Comparison of ENCODE assay signal across 24 cellular contexts in the genomic region with DNA sequence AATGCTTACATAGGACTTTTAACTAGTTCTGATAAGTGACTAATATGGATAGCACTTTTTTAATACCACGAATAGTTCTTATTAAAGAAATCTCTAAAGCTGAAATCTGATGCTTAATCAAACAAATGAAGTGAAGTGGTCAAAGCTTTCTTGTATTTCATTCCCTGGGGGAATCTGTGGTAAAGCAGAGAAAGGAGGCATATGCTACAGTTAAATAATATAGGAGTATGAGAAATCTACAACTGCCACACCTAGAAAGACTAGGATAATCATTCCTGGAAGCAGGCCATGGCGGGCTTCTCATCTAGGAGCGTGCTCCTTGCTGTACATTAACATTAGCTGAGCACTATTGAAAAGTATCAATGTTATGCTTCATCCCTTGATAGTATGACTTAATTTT.
"Had no signal": no experiment of that assay in that cellular context is flagged by ENCODE, and none has a peak within 500 bp of the region (broad histone marks: within the 10 kb centered on the region; RNA-seq: fewer than 3 reads in every experiment).

No MANE protein-coding gene starts in this region.

- H3K79me2 ChIP-seq: hepatocyte, parathyroid adenoma had no signal

- H3K4me3 Mint-ChIP-seq: dendritic cell treated with granulocyte-macrophage colony-stimulating factor and Interleukin-4, amounts not matched to agents 40 ng/mL and 50 ng/mL, for 4 days; effector memory CD8-positive, alpha-beta T cell; memory B cell; mesothelial cell of epicardium; nephron; stimulated activated memory B cell treated with anti-CD40 and anti-IgM and Interleukin-4, amounts not matched to agents 10 μg/mL and 1 μg/mL and 100 μg/mL, for 72 hours; stimulated activated naive CD8-positive, alpha-beta T cell treated with anti-CD3 and anti-CD28 coated beads, Interleukin-15, Interleukin-2, amounts not matched to agents 100 ng/mL and 50 ng/mL, for 24 hours had no signal

- H3K36me3 ChIP-seq: esophagus muscularis mucosa, left ventricle myocardium inferior, lower lobe of right lung, right lobe of liver, tibial artery, upper lobe of left lung, uterus had no signal

- H3K9ac ChIP-seq: parathyroid adenoma had no signal

- H3K27ac ChIP-seq: epithelial cell of prostate, esophagus muscularis mucosa, hepatocyte, left ventricle myocardium inferior, lower lobe of right lung, parathyroid adenoma, psoas muscle, right lobe of liver, tibial artery, upper lobe of left lung, uterus had no signal

- H3K4me1 Mint-ChIP-seq: memory B cell; mesothelial cell of epicardium; nephron; stimulated activated memory B cell treated with anti-CD40 and anti-IgM and Interleukin-4, amounts not matched to agents 10 μg/mL and 1 μg/mL and 100 μg/mL, for 72 hours had no signal

- H2AFZ ChIP-seq: hepatocyte, parathyroid adenoma had no signal

- H3K36me3 Mint-ChIP-seq: memory B cell; stimulated activated memory B cell treated with anti-CD40 and anti-IgM and Interleukin-4, amounts not matched to agents 10 μg/mL and 1 μg/mL and 100 μg/mL, for 72 hours had no signal

- H3K27me3 ChIP-seq: esophagus muscularis mucosa, hepatocyte, right lobe of liver, tibial artery, upper lobe of left lung, uterus had no signal

- H3K27me3 Mint-ChIP-seq: dendritic cell treated with granulocyte-macrophage colony-stimulating factor and Interleukin-4, amounts not matched to agents 40 ng/mL and 50 ng/mL, for 4 days; effector memory CD8-positive, alpha-beta T cell; memory B cell; stimulated activated memory B cell treated with anti-CD40 and anti-IgM and Interleukin-4, amounts not matched to agents 10 μg/mL and 1 μg/mL and 100 μg/mL, for 72 hours; stimulated activated naive CD8-positive, alpha-beta T cell treated with anti-CD3 and anti-CD28 coated beads, Interleukin-15, Interleukin-2, amounts not matched to agents 100 ng/mL and 50 ng/mL, for 24 hours had no signal

- H3K4me3 ChIP-seq: esophagus muscularis mucosa, hepatocyte, left ventricle myocardium inferior, lower lobe of right lung, psoas muscle, right lobe of liver, tibial artery, upper lobe of left lung, uterus had no signal

- H3K27ac Mint-ChIP-seq: dendritic cell treated with granulocyte-macrophage colony-stimulating factor and Interleukin-4, amounts not matched to agents 40 ng/mL and 50 ng/mL, for 4 days; effector memory CD8-positive, alpha-beta T cell; memory B cell; mesothelial cell of epicardium; nephron; stimulated activated memory B cell treated with anti-CD40 and anti-IgM and Interleukin-4, amounts not matched to agents 10 μg/mL and 1 μg/mL and 100 μg/mL, for 72 hours; stimulated activated naive CD8-positive, alpha-beta T cell treated with anti-CD3 and anti-CD28 coated beads, Interleukin-15, Interleukin-2, amounts not matched to agents 100 ng/mL and 50 ng/mL, for 24 hours had no signal

- H3K4me2 ChIP-seq: hepatocyte had no signal

- ATAC-seq: effector memory CD8-positive, alpha-beta T cell; left cardiac atrium; lower lobe of right lung; psoas muscle; right lobe of liver; stimulated activated memory B cell treated with anti-CD40 and anti-IgM and Interleukin-4, amounts not matched to agents 10 μg/mL and 1 μg/mL and 100 μg/mL, for 72 hours had no signal

- H3K9me3 ChIP-seq: esophagus muscularis mucosa, psoas muscle, right lobe of liver, tibial artery, uterus had no signal

- DNase-seq: effector memory CD8-positive, alpha-beta T cell; foreskin melanocyte; head of caudate nucleus; kidney; left cardiac atrium; left ventricle myocardium inferior; lower lobe of right lung; psoas muscle; retina; right lobe of liver; stimulated activated CD4-positive, alpha-beta T cell treated with anti-CD3 and anti-CD28 coated beads, Interleukin-4, amount 100 ng/mL, for 24 hours; tibial artery; upper lobe of left lung; uterus had no signal
